ENCODE assay signal across 11 cellular contexts in genomic region chr7:94178247-94178646, GRCh38.
DNase-seq lines count a peak whose midpoint lies in the region; ATAC-seq and TF ChIP-seq lines count a peak whose summit lies in the region.
"Had no signal": no experiment of that assay in that cellular context is flagged by ENCODE, and none has a peak within 500 bp of the region (broad histone marks: within the 10 kb centered on the region; RNA-seq: fewer than 3 reads in every experiment).

No MANE protein-coding gene starts in this region.

- no TSS peak for BruUV-seq in mammary epithelial cell (replicated peaks; lab: Mats Ljungman, UMichigan)

- no peaks in the 10 kb centered on the region for H3K9me3 Mint-ChIP-seq in activated T-helper 17 cell treated with anti-CD3 and anti-CD28 coated beads, Interleukin-2, amount 50 U/mL, for 72 hours

- H3K27ac ChIP-seq in mammary epithelial cell (ENCODE audit: insufficient read depth, low read depth, low read length) (no peak overlapping the region), transverse colon (no peak overlapping the region)
- H3K27ac ChIP-seq: colonic mucosa, Peyer's patch, right atrium auricular region had no signal

- ATAC-seq in GM18867 (IDR thresholded peaks at IDR 0.05; ENCODE audit: unreplicated experiment) = peak; percentile 93
- peak; percentile 96 for ATAC-seq in GM21423 (IDR thresholded peaks at IDR 0.05; ENCODE audit: unreplicated experiment)
- ATAC-seq in HG03064 (IDR thresholded peaks at IDR 0.05; ENCODE audit: low read depth, unreplicated experiment) = peak; percentile 92
- ATAC-seq in activated T-helper 17 cell treated with anti-CD3 and anti-CD28 coated beads, Interleukin-2, amount 50 U/mL, for 72 hours (replicated peaks) = peak; percentile 76

- CTCF ChIA-PET in mammary epithelial cell (lab: Charles Lee; ENCODE audit: low non-redundant PET) = no interaction called here

- H3K4me1 ChIP-seq in mammary epithelial cell (ENCODE audit: insufficient read depth, low read length) = peaks cover 10% of the 10 kb centered on the region
- peaks cover 0 to 3% (median 0%) of the 10 kb centered on the region in 4 donors for H3K4me1 ChIP-seq in transverse colon
- H3K4me1 ChIP-seq: colonic mucosa, Peyer's patch, right atrium auricular region had no signal

- H3K9me3 ChIP-seq in mammary epithelial cell (replicated peaks; ENCODE audit: insufficient read depth, low read length) (no peaks in the 10 kb centered on the region), transverse colon (no peaks in the 10 kb centered on the region)
- H3K9me3 ChIP-seq: colonic mucosa, Peyer's patch, right atrium auricular region had no signal

- no peaks in the 10 kb centered on the region for H3K79me2 ChIP-seq in mammary epithelial cell (ENCODE audit: insufficient read depth, low read length)

- H3K27me3 ChIP-seq in mammary epithelial cell (ENCODE audit: insufficient read depth, low read length) (no peaks in the 10 kb centered on the region), transverse colon (no peaks in the 10 kb centered on the region)
- H3K27me3 ChIP-seq: colonic mucosa, Peyer's patch, right atrium auricular region had no signal

- H3K4me1 Mint-ChIP-seq in activated T-helper 17 cell treated with anti-CD3 and anti-CD28 coated beads, Interleukin-2, amount 50 U/mL, for 72 hours = no peaks in the 10 kb centered on the region

- no peak overlapping the region for H2AFZ ChIP-seq in mammary epithelial cell (ENCODE audit: low read depth, low read length)

- no peak overlapping the region for H3K4me2 ChIP-seq in mammary epithelial cell (ENCODE audit: insufficient read depth, low read depth, low read length)

- no peak for TF ChIP-seq CTCF in mammary epithelial cell (conservative IDR thresholded peaks at IDR 0.05 in 1 of 2, IDR thresholded peaks at IDR 0.05 in 1 of 2; ENCODE audit: extremely low read depth in 1 of 2, insufficient read depth in 1 of 2, low read depth in 1 of 2, low read length in 2 of 2)
- TF ChIP-seq CTCF in transverse colon (IDR thresholded peaks at IDR 0.05) = no peak

- TF ChIP-seq POLR2A in transverse colon (IDR thresholded peaks at IDR 0.05) = no peak

- H3K36me3 Mint-ChIP-seq in activated T-helper 17 cell treated with anti-CD3 and anti-CD28 coated beads, Interleukin-2, amount 50 U/mL, for 72 hours (ENCODE audit: low read depth) = no peaks in the 10 kb centered on the region

- intact Hi-C loops in mammary epithelial cell (cut with micrococcal nuclease) (no loop called here), transverse colon (cut with DNase I; ENCODE audit: low total_unique reads) (no loop called here)

- no peak overlapping the region for H3K9ac ChIP-seq in mammary epithelial cell (ENCODE audit: insufficient read depth, low read length)

- dilution Hi-C loops in mammary epithelial cell (cut with HindIII; ENCODE audit: low sequenced_read_pairs) = no loop called here

- 84% methylated on average over 3 of the region's 3 CpGs for WGBS in mammary epithelial cell (ENCODE audit: low coverage, missing lambda C conversion rate)
- WGBS in transverse colon (ENCODE audit: low coverage in 1 of 2), 2 donors = 65 to 71% methylated on average over 3 of the region's 3 CpGs

- H3K27me3 Mint-ChIP-seq in activated T-helper 17 cell treated with anti-CD3 and anti-CD28 coated beads, Interleukin-2, amount 50 U/mL, for 72 hours = peaks cover 7% of the 10 kb centered on the region

- DNase-seq in HuH-7 (ENCODE audit: low spot score) = no peak
- DNase-seq in NCI-H345 (lab: John Stamatoyannopoulos, UW) = no peak
- DNase-seq in mammary epithelial cell = no peak
- DNase-seq in transverse colon = no peak
- DNase-seq: colonic mucosa, Peyer's patch had no signal

- H3K4me3 Mint-ChIP-seq in activated T-helper 17 cell treated with anti-CD3 and anti-CD28 coated beads, Interleukin-2, amount 50 U/mL, for 72 hours = no peak overlapping the region

- no peaks in the 10 kb centered on the region for H3K36me3 ChIP-seq in mammary epithelial cell (ENCODE audit: insufficient read depth, low read length)
- no peaks in the 10 kb centered on the region for H3K36me3 ChIP-seq in transverse colon
- H3K36me3 ChIP-seq: colonic mucosa, Peyer's patch, right atrium auricular region had no signal

- in situ Hi-C loops in mammary epithelial cell (cut with MboI; ENCODE audit: low sequenced_read_pairs in 2 of 2) (no loop called here), transverse colon (cut with MboI; ENCODE audit: low pct_ligation_motif_present in 1 of 4, low pct_unique_long_range_greater_than_20kb in 1 of 4, low sequenced_read_pairs in 3 of 4) (no loop called here)

- no peaks in the 10 kb centered on the region for H4K20me1 ChIP-seq in mammary epithelial cell (ENCODE audit: insufficient read depth, low read length)

- H3K27ac Mint-ChIP-seq in activated T-helper 17 cell treated with anti-CD3 and anti-CD28 coated beads, Interleukin-2, amount 50 U/mL, for 72 hours = no peak overlapping the region

- no peak for TF ChIP-seq EP300 in transverse colon (IDR thresholded peaks at IDR 0.05; ENCODE audit: low read depth)

- H3K4me3 ChIP-seq in mammary epithelial cell (replicated peaks in 1 of 3; ENCODE audit: insufficient read depth in 1 of 3, low read depth in 2 of 3, low read length in 3 of 3) (no peak overlapping the region), transverse colon (no peak overlapping the region)
- H3K4me3 ChIP-seq: colonic mucosa, Peyer's patch, right atrium auricular region had no signal
